ENCODE assay signal across 2 cellular contexts in genomic region chr21:14097881-14098499, GRCh38.
TF ChIP-seq lines count a peak whose summit lies in the region.

No MANE protein-coding gene starts in this region.

TF ChIP-seq in HepG2, 621 proteins besides CTCF, POLR2A, EP300 and RAD21 (continued from another document):
- TF ChIP-seq TRIM22 (IDR thresholded peaks at IDR 0.05) = peak; percentile 63; the same call in 1 of the 2 replicates
- peak; percentile 75 for TF ChIP-seq PHB2 (IDR thresholded peaks at IDR 0.05; ENCODE audit: partially characterized antibody)
- TF ChIP-seq PBX2 (CRISPR knock-in tag; IDR thresholded peaks at IDR 0.05) = no peak
- no peak for TF ChIP-seq NPAS2 (CRISPR knock-in tag; IDR thresholded peaks at IDR 0.05; ENCODE audit: borderline replicate concordance)
TF ChIP-seq in HepG2: peak in this region for 3.

TF ChIP-seq in H1, 55 proteins besides CTCF, POLR2A, EP300 and RAD21 (continued from another document):
- TF ChIP-seq CHD7 (IDR thresholded peaks at IDR 0.05; ENCODE audit: insufficient replicate concordance, low read length) (no peak), ATF3 (IDR thresholded peaks at IDR 0.05; ENCODE audit: insufficient read depth, low read depth, low read length) (no peak)
